In the genomic region with DNA sequence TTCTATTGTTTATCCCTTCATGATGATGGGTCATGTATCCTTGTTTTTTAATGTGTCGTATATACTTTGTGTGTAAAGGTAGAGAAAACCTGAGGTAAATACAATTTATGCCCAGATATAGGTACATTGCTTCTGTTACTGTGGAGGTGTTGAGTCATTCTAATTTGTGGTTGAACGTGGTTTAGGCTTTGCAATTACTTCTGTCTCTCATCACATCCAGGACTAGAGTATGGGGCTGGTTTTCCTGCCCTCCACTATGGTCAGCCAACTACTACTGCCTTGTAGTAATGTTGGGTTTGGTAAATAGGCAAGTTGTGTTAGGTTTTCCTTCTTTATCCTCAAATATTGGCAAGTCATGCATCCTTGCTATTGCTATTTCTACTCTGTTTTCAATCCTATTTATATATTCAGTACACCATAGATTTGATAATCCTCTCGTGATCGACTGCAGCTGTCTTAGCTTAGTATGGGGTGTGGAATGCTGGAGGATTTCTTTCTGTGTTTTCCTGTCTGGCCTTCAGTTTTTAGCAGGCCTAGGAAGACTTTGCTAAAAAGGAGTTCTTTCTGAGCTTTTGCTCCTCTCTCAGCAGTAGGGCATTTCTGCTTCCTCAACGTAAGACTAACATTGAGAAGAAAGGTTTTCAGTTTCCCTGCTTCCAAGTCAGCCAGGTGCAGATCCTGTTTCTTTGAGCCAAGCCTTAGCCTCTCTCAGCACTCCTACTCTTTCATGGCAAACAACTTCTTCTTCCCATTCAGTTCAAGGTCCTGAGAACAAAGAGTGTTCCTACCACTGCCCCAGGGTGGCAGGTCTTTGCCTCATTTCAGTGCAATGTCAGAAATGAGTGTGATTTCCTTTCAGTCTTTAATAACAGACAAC, we compare ENCODE assay signal across 26 cellular contexts.
DNase-seq lines count a peak whose midpoint lies in the region; ATAC-seq and TF ChIP-seq lines count a peak whose summit lies in the region.
"Had no signal": no experiment of that assay in that cellular context is flagged by ENCODE, and none has a peak within 500 bp of the region (broad histone marks: within the 10 kb centered on the region; RNA-seq: fewer than 3 reads in every experiment).

No MANE protein-coding gene starts in this region.

- POLR2A ChIA-PET in AG04450 (lab: Yijun Ruan, JAX): no interaction called here

- peak overlapping the region; percentile 34 for H3K27ac ChIP-seq in AG04450 (ENCODE audit: low read depth, low read length)
- H3K27ac ChIP-seq in stomach: no peak overlapping the region
- no peak overlapping the region for H3K27ac ChIP-seq in suprapubic skin
- H3K27ac ChIP-seq: BLaER1, cardiac muscle cell, prostate gland, tibial artery had no signal

- H3K36me3 ChIP-seq in stomach: no peaks in the 10 kb centered on the region
- no peaks in the 10 kb centered on the region for H3K36me3 ChIP-seq in suprapubic skin
- H3K36me3 ChIP-seq: BLaER1, cardiac muscle cell, prostate gland, tibial artery had no signal

- TF ChIP-seq CTCF in AG04450 (IDR thresholded peaks at IDR 0.05; ENCODE audit: low read depth, low read length) (no peak), cardiac fibroblast (IDR thresholded peaks at IDR 0.05; ENCODE audit: low read depth, low read length) (no peak), stomach (IDR thresholded peaks at IDR 0.05) (no peak), suprapubic skin (IDR thresholded peaks at IDR 0.05) (no peak)

- no peak for ATAC-seq in GM21423 (IDR thresholded peaks at IDR 0.05; ENCODE audit: unreplicated experiment)
- ATAC-seq: activated CD4-positive, alpha-beta T cell treated with anti-CD3 and anti-CD28 coated beads for 36 hours; Panc1; stimulated activated naive CD8-positive, alpha-beta T cell treated with anti-CD3 and anti-CD28 coated beads, Interleukin-15, Interleukin-2, amounts not matched to agents 100 U/mL and 50 U/mL, for 24 hours had no signal

- intact Hi-C loops in stomach (cut with DNase I; ENCODE audit: low total_unique reads): no loop called here

- no peaks in the 10 kb centered on the region for H3K27me3 ChIP-seq in AG04450 (ENCODE audit: control insufficient read depth, insufficient read depth, low read length)
- H3K27me3 ChIP-seq in stomach: no peaks in the 10 kb centered on the region
- no peaks in the 10 kb centered on the region for H3K27me3 ChIP-seq in suprapubic skin
- H3K27me3 ChIP-seq: BLaER1, cardiac muscle cell, tibial artery had no signal

- H3K4me1 ChIP-seq in stomach (no peaks in the 10 kb centered on the region), suprapubic skin (no peaks in the 10 kb centered on the region)
- H3K4me1 ChIP-seq: BLaER1, prostate gland, tibial artery had no signal

- TF ChIP-seq POLR2A in stomach (IDR thresholded peaks at IDR 0.05): no peak
- TF ChIP-seq POLR2A in suprapubic skin (IDR thresholded peaks at IDR 0.05): no peak

- no peaks in the 10 kb centered on the region; the same call in 1 of the 2 replicates for H3K9me3 ChIP-seq in AG04450 (ENCODE audit: control insufficient read depth, insufficient read depth, low read length)
- H3K9me3 ChIP-seq in stomach: no peaks in the 10 kb centered on the region
- no peaks in the 10 kb centered on the region for H3K9me3 ChIP-seq in suprapubic skin
- H3K9me3 ChIP-seq: BLaER1, prostate gland, tibial artery had no signal

- no peak overlapping the region for H3K4me3 ChIP-seq in AG04450 (ENCODE audit: low read depth, low read length)
- H3K4me3 ChIP-seq in cardiac fibroblast (replicated peaks in 1 of 2; ENCODE audit: low read depth in 2 of 2, low read length in 2 of 2): no peak overlapping the region
- H3K4me3 ChIP-seq in stomach: no peak overlapping the region
- no peak overlapping the region for H3K4me3 ChIP-seq in suprapubic skin
- H3K4me3 ChIP-seq: BLaER1, cardiac muscle cell, prostate gland, smooth muscle cell, tibial artery had no signal

- WGBS in stomach, 5 donors: 68 to 84% (median 74%) methylated on average over 4 to 5 of the region's 5 CpGs
- 72% methylated on average over 5 of the region's 5 CpGs for WGBS in suprapubic skin

- CTCF ChIA-PET in AG04450 (lab: Charles Lee): no interaction called here

- no peak for DNase-seq in AG04450 (ENCODE audit: low read depth, low spot score)
- peak; percentile 25 for DNase-seq in HCEC 1CT
- DNase-seq in cardiac fibroblast (ENCODE audit: low read depth in 2 of 2): peak; percentile 0 to 1
- peak; percentile 47 for DNase-seq in myocyte (ENCODE audit: low read depth)
- DNase-seq in stomach: no peak
- DNase-seq in GM19240 (ENCODE audit: insufficient read length, low spot score): no peak
- no peak for DNase-seq in suprapubic skin (ENCODE audit: low spot score in 2 of 2)
- DNase-seq: activated CD4-positive, alpha-beta T cell treated with anti-CD3 and anti-CD28 coated beads for 36 hours; activated CD8-positive, alpha-beta memory T cell treated with anti-CD3 and anti-CD28 coated beads for 24 hours; activated naive CD4-positive, alpha-beta T cell treated with anti-CD3 and anti-CD28 coated beads for 36 hours; activated T-cell treated with anti-CD3 and anti-CD28 coated beads, Interleukin-2, amount 50 U/mL, for 48 hours; COR-L47; HFFc6; NCI-H1105; NCI-H2081 treated with DMSO at 0.1 percent for 48 hours; NK-92 treated with Interleukin-12 subunit alpha and Interleukin-12 subunit beta, amount 100 ng/mL, for 24 hours; SIG-M5; stimulated activated CD4-positive, alpha-beta T cell treated with anti-CD3 and anti-CD28 coated beads, Interleukin-2, amount 100 ng/mL, for 48 hours; stimulated activated naive CD8-positive, alpha-beta T cell treated with anti-CD3 and anti-CD28 coated beads, Interleukin-15, Interleukin-2, amounts not matched to agents 100 U/mL and 50 U/mL, for 24 hours; tibial artery had no signal

- TF ChIP-seq EP300 in stomach (IDR thresholded peaks at IDR 0.05): no peak
- TF ChIP-seq EP300 in suprapubic skin (IDR thresholded peaks at IDR 0.05): no peak

Comparison
In these comparisons a context has a peak if more than half of its experiments do, and no peak if none do; other contexts are left out.
1. DNase-seq: peak in HCEC 1CT (single experiment), cardiac fibroblast (2 of 2) and myocyte (single experiment); none in AG04450 (single experiment), stomach (single experiment), GM19240 (single experiment) and suprapubic skin (0 of 2).